ENCODE assay signal across 1 cellular context in the genomic region with DNA sequence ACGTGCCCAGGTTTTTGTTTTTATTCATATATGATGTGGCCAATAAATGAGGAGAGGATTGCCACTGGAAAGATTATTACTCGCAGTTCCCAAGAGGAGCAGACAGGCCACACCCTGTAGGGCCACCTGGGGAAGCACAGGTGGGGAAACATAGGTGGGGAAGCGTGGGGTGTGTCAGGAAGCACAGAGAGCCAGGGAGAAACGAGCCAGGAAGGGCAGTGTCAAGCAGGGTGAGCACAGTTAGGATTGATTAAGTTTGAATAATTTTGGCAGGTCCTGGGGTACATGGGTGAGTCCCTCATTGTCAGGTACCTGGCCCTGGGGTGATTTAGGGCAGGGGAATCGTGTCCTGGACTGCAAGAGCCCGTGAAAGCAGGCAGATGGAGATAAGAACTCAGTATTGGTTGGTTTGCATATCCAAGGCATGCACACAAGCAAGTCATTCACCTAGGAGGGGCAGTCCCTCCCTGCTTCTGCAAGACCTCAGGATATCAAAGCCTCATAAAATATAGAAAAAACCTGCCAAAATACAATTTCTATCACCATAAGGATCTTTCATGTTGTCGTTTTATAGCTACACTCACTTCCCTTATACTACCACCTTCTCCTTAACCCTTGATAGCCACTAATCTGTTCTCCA.
TF ChIP-seq lines count a peak whose summit lies in the region.

No MANE protein-coding gene starts in this region.

TF ChIP-seq in SK-N-SH, 30 proteins besides CTCF, POLR2A, EP300 and RAD21 (continued from another document):
- TF ChIP-seq, protein P1, sequence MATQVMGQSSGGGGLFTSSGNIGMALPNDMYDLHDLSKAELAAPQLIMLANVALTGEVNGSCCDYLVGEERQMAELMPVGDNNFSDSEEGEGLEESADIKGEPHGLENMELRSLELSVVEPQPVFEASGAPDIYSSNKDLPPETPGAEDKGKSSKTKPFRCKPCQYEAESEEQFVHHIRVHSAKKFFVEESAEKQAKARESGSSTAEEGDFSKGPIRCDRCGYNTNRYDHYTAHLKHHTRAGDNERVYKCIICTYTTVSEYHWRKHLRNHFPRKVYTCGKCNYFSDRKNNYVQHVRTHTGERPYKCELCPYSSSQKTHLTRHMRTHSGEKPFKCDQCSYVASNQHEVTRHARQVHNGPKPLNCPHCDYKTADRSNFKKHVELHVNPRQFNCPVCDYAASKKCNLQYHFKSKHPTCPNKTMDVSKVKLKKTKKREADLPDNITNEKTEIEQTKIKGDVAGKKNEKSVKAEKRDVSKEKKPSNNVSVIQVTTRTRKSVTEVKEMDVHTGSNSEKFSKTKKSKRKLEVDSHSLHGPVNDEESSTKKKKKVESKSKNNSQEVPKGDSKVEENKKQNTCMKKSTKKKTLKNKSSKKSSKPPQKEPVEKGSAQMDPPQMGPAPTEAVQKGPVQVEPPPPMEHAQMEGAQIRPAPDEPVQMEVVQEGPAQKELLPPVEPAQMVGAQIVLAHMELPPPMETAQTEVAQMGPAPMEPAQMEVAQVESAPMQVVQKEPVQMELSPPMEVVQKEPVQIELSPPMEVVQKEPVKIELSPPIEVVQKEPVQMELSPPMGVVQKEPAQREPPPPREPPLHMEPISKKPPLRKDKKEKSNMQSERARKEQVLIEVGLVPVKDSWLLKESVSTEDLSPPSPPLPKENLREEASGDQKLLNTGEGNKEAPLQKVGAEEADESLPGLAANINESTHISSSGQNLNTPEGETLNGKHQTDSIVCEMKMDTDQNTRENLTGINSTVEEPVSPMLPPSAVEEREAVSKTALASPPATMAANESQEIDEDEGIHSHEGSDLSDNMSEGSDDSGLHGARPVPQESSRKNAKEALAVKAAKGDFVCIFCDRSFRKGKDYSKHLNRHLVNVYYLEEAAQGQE (IDR thresholded peaks at IDR 0.05; ENCODE audit: low read depth, low read length) = no peak
- no peak for TF ChIP-seq FOXM1 (IDR thresholded peaks at IDR 0.05; ENCODE audit: low read depth)
- no peak for TF ChIP-seq CHD2 (IDR thresholded peaks at IDR 0.05; ENCODE audit: low read length, partially characterized antibody)
- no peak for TF ChIP-seq MXI1 (IDR thresholded peaks at IDR 0.05; ENCODE audit: low read depth, low read length)
- TF ChIP-seq, protein P2, sequence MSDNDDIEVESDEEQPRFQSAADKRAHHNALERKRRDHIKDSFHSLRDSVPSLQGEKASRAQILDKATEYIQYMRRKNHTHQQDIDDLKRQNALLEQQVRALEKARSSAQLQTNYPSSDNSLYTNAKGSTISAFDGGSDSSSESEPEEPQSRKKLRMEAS (IDR thresholded peaks at IDR 0.05; ENCODE audit: low read depth) = no peak
- no peak for TF ChIP-seq YY1 (IDR thresholded peaks at IDR 0.05; ENCODE audit: low read depth)
- no peak for TF ChIP-seq POLR2AphosphoS5 (IDR thresholded peaks at IDR 0.05; ENCODE audit: low read depth, low read length)
- TF ChIP-seq TAF1 (IDR thresholded peaks at IDR 0.05; ENCODE audit: borderline replicate concordance, low read depth, low read length) = no peak
- no peak for TF ChIP-seq FOXJ3 (CRISPR knock-in tag; IDR thresholded peaks at IDR 0.05)
TF ChIP-seq in SK-N-SH: peak in this region for 0.
